Comparison of ENCODE assay signal across 1 cellular context in genomic region chr1:183164350-183164749, GRCh38.
TF ChIP-seq lines count a peak whose summit lies in the region.

No MANE protein-coding gene starts in this region.

TF ChIP-seq in endothelial cell of umbilical vein, 7 proteins besides CTCF, POLR2A, EP300 and RAD21 (continued from another document):
- peak; percentile 43 for TF ChIP-seq JUN (IDR thresholded peaks at IDR 0.05; ENCODE audit: borderline replicate concordance, insufficient read depth, insufficient read length, low read depth)
TF ChIP-seq in endothelial cell of umbilical vein: peak in this region for 3.
